ENCODE assay signal across 7 cellular contexts in genomic region chr21:27891495-27891894, GRCh38.
DNase-seq lines count a peak whose midpoint lies in the region; ATAC-seq and TF ChIP-seq lines count a peak whose summit lies in the region.
"Not testable (repeated sequence)": the region's sequence is repeated elsewhere in the genome, so short reads cannot be mapped to it uniquely, and the experiment has no call there.

No MANE protein-coding gene starts in this region.

- H4K20me1 ChIP-seq in mammary epithelial cell (ENCODE audit: insufficient read depth, low read length); osteoblast (ENCODE audit: insufficient read depth, low read length): not testable (repeated sequence)

- intact Hi-C loops in mammary epithelial cell (cut with micrococcal nuclease), result not testable (repeated sequence)

- not testable (repeated sequence) for H3K9ac ChIP-seq in mammary epithelial cell (ENCODE audit: insufficient read depth, low read length)

- H3K79me2 ChIP-seq in mammary epithelial cell (ENCODE audit: insufficient read depth, low read length); osteoblast (ENCODE audit: insufficient read depth, low read length): not testable (repeated sequence)

- TF ChIP-seq CTCF in mammary epithelial cell (conservative IDR thresholded peaks at IDR 0.05 in 1 of 2, IDR thresholded peaks at IDR 0.05 in 1 of 2; ENCODE audit: extremely low read depth in 1 of 2, insufficient read depth in 1 of 2, low read depth in 1 of 2, low read length in 2 of 2); foreskin keratinocyte (conservative IDR thresholded peaks at IDR 0.05); osteoblast (IDR thresholded peaks at IDR 0.05; ENCODE audit: extremely low read depth, low read depth, low read length): not testable (repeated sequence)

- dilution Hi-C loops in mammary epithelial cell (cut with HindIII; ENCODE audit: low sequenced_read_pairs), result not testable (repeated sequence)

- H3K4me2 ChIP-seq in mammary epithelial cell (ENCODE audit: insufficient read depth, low read depth, low read length); osteoblast (ENCODE audit: insufficient read depth, low read length): not testable (repeated sequence)

- peak; percentile 35 for ATAC-seq in foreskin keratinocyte

- H2AFZ ChIP-seq in mammary epithelial cell (ENCODE audit: low read depth, low read length), result not testable (repeated sequence)
- peak overlapping the region; percentile 56 for H2AFZ ChIP-seq in osteoblast (ENCODE audit: low read length)

- not testable (repeated sequence) for H3K36me3 ChIP-seq in mammary epithelial cell (ENCODE audit: insufficient read depth, low read length); osteoblast (ENCODE audit: insufficient read depth, low read length)

- not testable (repeated sequence) for H3K27me3 ChIP-seq in mammary epithelial cell (ENCODE audit: insufficient read depth, low read length); foreskin keratinocyte; osteoblast (ENCODE audit: insufficient read depth, low read length)

- CTCF ChIA-PET in mammary epithelial cell (lab: Charles Lee; ENCODE audit: low non-redundant PET), result not testable (repeated sequence)

- WGBS in mammary epithelial cell (ENCODE audit: low coverage, missing lambda C conversion rate), result 48% methylated on average over 4 of the region's 4 CpGs

- not testable (repeated sequence) for BruUV-seq in mammary epithelial cell (replicated peaks; lab: Mats Ljungman, UMichigan)

- not testable (repeated sequence) for H3K4me3 ChIP-seq in mammary epithelial cell (replicated peaks in 1 of 3; ENCODE audit: insufficient read depth in 1 of 3, low read depth in 2 of 3, low read length in 3 of 3); osteoblast (ENCODE audit: insufficient read depth, low read length)

- not testable (repeated sequence) for H3K4me1 ChIP-seq in mammary epithelial cell (ENCODE audit: insufficient read depth, low read length); foreskin keratinocyte; osteoblast (ENCODE audit: insufficient read depth, low read length)

- not testable (repeated sequence) for H3K27ac ChIP-seq in mammary epithelial cell (ENCODE audit: insufficient read depth, low read depth, low read length); foreskin keratinocyte; osteoblast (ENCODE audit: low read depth, low read length)

- not testable (repeated sequence) for H3K9me3 ChIP-seq in mammary epithelial cell (replicated peaks; ENCODE audit: insufficient read depth, low read length); osteoblast (ENCODE audit: low read depth, low read length)

- in situ Hi-C loops in SK-MEL-5 (cut with HindIII; ENCODE audit: low pct_unique_long_range_greater_than_20kb, low sequenced_read_pairs); mammary epithelial cell (cut with MboI; ENCODE audit: low sequenced_read_pairs in 2 of 2): not testable (repeated sequence)

- peak; percentile 43 for DNase-seq in ELR (ENCODE audit: low read depth)
- peak; percentile 26 for DNase-seq in HT1080 (ENCODE audit: low read depth)
- DNase-seq in NCI-H1048 (lab: John Stamatoyannopoulos, UW), result peak; percentile 12
- DNase-seq in SK-MEL-5 (ENCODE audit: low read depth, low spot score), result peak; percentile 93
- DNase-seq in mammary epithelial cell, result peak; percentile 5
- DNase-seq in foreskin keratinocyte, result peak in 1 of 2 donors; percentile 13
- not testable (repeated sequence) for DNase-seq in osteoblast (ENCODE audit: insufficient read length, low spot score, missing footprints)
